Comparison of ENCODE assay signal across 20 cellular contexts in the genomic region with DNA sequence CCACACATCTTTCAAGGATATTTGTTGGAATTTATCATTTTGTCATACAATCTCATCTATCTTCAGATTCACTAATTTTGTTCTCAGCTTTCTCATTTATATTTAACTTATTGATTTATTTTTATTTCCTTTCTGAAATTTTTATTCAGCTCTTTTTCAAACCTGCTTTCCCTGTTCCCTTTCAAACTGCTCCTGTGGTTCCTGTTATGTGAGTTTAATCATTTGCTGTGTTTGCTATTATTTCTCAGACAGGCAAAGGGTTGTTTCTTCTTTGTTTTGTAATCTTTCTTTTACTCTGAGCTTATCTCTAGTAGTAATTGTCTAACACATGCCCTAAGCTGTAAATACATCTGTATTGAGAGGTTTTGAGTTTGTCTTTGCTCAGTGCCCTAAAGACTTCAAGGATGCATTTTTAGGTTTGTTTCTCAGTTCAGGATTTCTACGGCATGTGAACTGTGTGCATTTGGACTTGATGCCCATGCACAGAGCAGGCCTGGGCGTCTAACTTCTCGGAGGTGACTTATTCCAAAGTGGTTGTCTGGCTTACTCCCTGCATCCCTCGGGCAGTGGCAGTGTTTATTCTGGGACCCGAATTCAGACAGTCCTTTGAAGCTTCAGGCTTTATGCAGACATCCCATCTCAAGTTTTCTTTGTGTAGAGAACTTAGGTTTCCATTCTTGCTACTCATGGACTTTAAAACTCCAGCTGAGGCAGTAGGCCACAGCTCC.
DNase-seq lines count a peak whose midpoint lies in the region; ATAC-seq, FAIRE-seq and TF ChIP-seq lines count a peak whose summit lies in the region.
"Had no signal": no experiment of that assay in that cellular context is flagged by ENCODE, and none has a peak within 500 bp of the region (broad histone marks: within the 10 kb centered on the region; RNA-seq: fewer than 3 reads in every experiment).

No MANE protein-coding gene starts in this region.

- peaks cover 13% of the 10 kb centered on the region; the same call in 1 of the 2 replicates for H3K9me2 ChIP-seq in GM23338 (ENCODE audit: insufficient read depth)

- no peak overlapping the region for H3K9ac ChIP-seq in HepG2 (ENCODE audit: insufficient read depth, low read depth, low read length)
- H3K9ac ChIP-seq: GM23248 had no signal

- BruUV-seq in HepG2 (replicated peaks; lab: Mats Ljungman, UMichigan): no TSS peak

- peaks cover 18% of the 10 kb centered on the region for H3K36me3 Mint-ChIP-seq in GM23338 (ENCODE audit: low read depth)
- peaks cover 37% of the 10 kb centered on the region for H3K36me3 Mint-ChIP-seq in osteocyte (ENCODE audit: unreplicated experiment)
- peaks cover 8% of the 10 kb centered on the region for H3K36me3 Mint-ChIP-seq in mesothelial cell of epicardium

- H3K27ac ChIP-seq in GM23338 (ENCODE audit: low read depth) (no peak overlapping the region), HepG2 (ENCODE audit: extremely low read length, insufficient read depth, low read length) (no peak overlapping the region)
- H3K27ac ChIP-seq: GM23248, HL-60 had no signal

- no peak overlapping the region for H3K4me2 ChIP-seq in GM23338
- no peak overlapping the region for H3K4me2 ChIP-seq in HepG2 (ENCODE audit: low read depth, low read length)

- intact Hi-C loops in HepG2 (cut with micrococcal nuclease; ENCODE audit: unreplicated experiment): no loop called here

- no peak overlapping the region for H3K4me3 ChIP-seq in GM23338
- no peak overlapping the region for H3K4me3 ChIP-seq in HepG2 (replicated peaks in 1 of 3; ENCODE audit: insufficient read depth in 1 of 3, low read depth in 2 of 3, low read length in 3 of 3)
- H3K4me3 ChIP-seq: GM23248, K562 had no signal

- CTCF ChIA-PET in HepG2 (lab: Yijun Ruan, JAX; ENCODE audit: low intra/inter-chr PET ratio, low total read pairs): no interaction called here

- H3K79me2 ChIP-seq in GM23338 (replicated peaks; ENCODE audit: insufficient read depth) (no peaks in the 10 kb centered on the region), HepG2 (ENCODE audit: insufficient read depth, low read length) (no peaks in the 10 kb centered on the region)

- ATAC-seq in GM23338: no peak
- no peak for ATAC-seq in HepG2
- ATAC-seq: K562 had no signal

- no peaks in the 10 kb centered on the region; the same call in 1 of the 2 replicates for H3K9me3 ChIP-seq in HepG2 (ENCODE audit: low read length)

- H3K4me1 ChIP-seq in GM23338 (ENCODE audit: insufficient read depth) (no peaks in the 10 kb centered on the region), HepG2 (ENCODE audit: insufficient read depth, low read length) (no peaks in the 10 kb centered on the region)

- in situ Hi-C loops in HepG2 (cut with HindIII; ENCODE audit: extremely low pct_ligation_motif_present, low pct_unique_long_range_greater_than_20kb): no loop called here

- H3K27me3 ChIP-seq in GM23338 (ENCODE audit: insufficient read depth) (no peaks in the 10 kb centered on the region), HepG2 (ENCODE audit: control insufficient read depth in 1 of 2, insufficient read depth in 2 of 2, low read length in 2 of 2) (peaks cover 0 to 3% of the 10 kb centered on the region in 2 experiments; a peak in 1 of 5 replicates)

- no peak overlapping the region for H3K27ac Mint-ChIP-seq in GM23338
- H3K27ac Mint-ChIP-seq in osteocyte (ENCODE audit: unreplicated experiment): peak overlapping the region; percentile 46
- no peak overlapping the region for H3K27ac Mint-ChIP-seq in mesothelial cell of epicardium
- H3K27ac Mint-ChIP-seq: B cell; CD4-positive, alpha-beta T cell had no signal

- peak overlapping the region; percentile 74; the same call in 1 of the 2 replicates for H2AFZ ChIP-seq in GM23338
- H2AFZ ChIP-seq in HepG2 (ENCODE audit: low read length): no peak overlapping the region
- H2AFZ ChIP-seq: GM23248 had no signal

- no peak for TF ChIP-seq EP300 in HepG2 (IDR thresholded peaks at IDR 0.05; ENCODE audit: low read depth in 2 of 2, low read length in 2 of 2)
- no peak for TF ChIP-seq EP300 in HepG2 (CRISPR knock-in tag; IDR thresholded peaks at IDR 0.05; ENCODE audit: borderline replicate concordance)

- H3K9me3 Mint-ChIP-seq in GM23338 (peaks cover 19% of the 10 kb centered on the region), osteocyte (ENCODE audit: unreplicated experiment) (peaks cover 27% of the 10 kb centered on the region), mesothelial cell of epicardium (peaks cover 56% of the 10 kb centered on the region)

- H3K27me3 Mint-ChIP-seq in GM23338 (ENCODE audit: insufficient read depth, low read depth, poor library complexity) (peaks cover 5% of the 10 kb centered on the region), osteocyte (ENCODE audit: unreplicated experiment) (no peaks in the 10 kb centered on the region), mesothelial cell of epicardium (ENCODE audit: low read depth) (peaks cover 4% of the 10 kb centered on the region)

- H3K4me3 Mint-ChIP-seq in GM23338 (no peak overlapping the region), osteocyte (ENCODE audit: unreplicated experiment) (no peak overlapping the region), mesothelial cell of epicardium (no peak overlapping the region)
- H3K4me3 Mint-ChIP-seq: B cell; CD4-positive, alpha-beta T cell had no signal

- H3K4me1 Mint-ChIP-seq in GM23338 (peaks cover 8% of the 10 kb centered on the region; the same call in 2 of the 3 replicates), osteocyte (ENCODE audit: unreplicated experiment) (peaks cover 36% of the 10 kb centered on the region), mesothelial cell of epicardium (peaks cover 2% of the 10 kb centered on the region)
- H3K4me1 Mint-ChIP-seq: B cell had no signal

- TF ChIP-seq CTCF in GM23338 (conservative IDR thresholded peaks at IDR 0.05; ENCODE audit: low read depth in 2 of 2): no peak
- no peak for TF ChIP-seq CTCF in osteocyte (IDR thresholded peaks at IDR 0.05)
- TF ChIP-seq CTCF in HepG2 (CRISPR knock-in tag; IDR thresholded peaks at IDR 0.05): no peak
- TF ChIP-seq CTCF in mesothelial cell of epicardium (IDR thresholded peaks at IDR 0.05; ENCODE audit: unreplicated experiment): no peak

- H4K20me1 ChIP-seq in GM23338 (replicated peaks; ENCODE audit: insufficient read depth) (no peaks in the 10 kb centered on the region), HepG2 (ENCODE audit: insufficient read depth, low read length) (no peaks in the 10 kb centered on the region)

- H3K36me3 ChIP-seq in GM23338 (ENCODE audit: insufficient read depth): no peaks in the 10 kb centered on the region
- H3K36me3 ChIP-seq in HepG2 (replicated peaks in 1 of 2; ENCODE audit: control insufficient read depth in 1 of 2, insufficient read depth in 2 of 2, low read length in 2 of 2): no peaks in the 10 kb centered on the region

- no peak for TF ChIP-seq RAD21 in HepG2 (CRISPR knock-in tag; IDR thresholded peaks at IDR 0.05)

- TF ChIP-seq POLR2A in HepG2 (IDR thresholded peaks at IDR 0.05; ENCODE audit: insufficient read depth in 1 of 2, low read depth in 2 of 2, low read length in 2 of 2): no peak

- H3F3A ChIP-seq in GM23338 (replicated peaks; ENCODE audit: low read depth): no peaks in the 10 kb centered on the region

- POLR2A ChIA-PET in HepG2 (lab: Yijun Ruan, JAX): no interaction called here

- DNase-seq in GM23338 (ENCODE audit: low spot score) (no peak), islet precursor cell (peak; percentile 66), osteocyte (ENCODE audit: extremely low spot score, unreplicated experiment) (no peak), NCI-H128 (lab: John Stamatoyannopoulos, UW; ENCODE audit: unreplicated experiment) (no peak), HepG2 (ENCODE audit: low spot score) (no peak), mesothelial cell of epicardium (ENCODE audit: low spot score in 2 of 2, unreplicated experiment in 2 of 2) (no peak), germinal center (ENCODE audit: low spot score) (no peak)
- DNase-seq: ACHN; C1 segment of cervical spinal cord; CD4-positive, alpha-beta T cell; DMS153; DMS79 treated with DMSO at 0.1 percent for 48 hours; EL; GDM1; GM23248; H7 had no signal

- 14% methylated on average over 5 of the region's 5 CpGs for WGBS in HepG2 (ENCODE audit: low lambda C conversion rate)

- FAIRE-seq in HepG2 (lab: Jason Lieb, UNC): no peak
- FAIRE-seq: D721Med, K562 had no signal

TF ChIP-seq in GM23338, 12 proteins besides CTCF, POLR2A, EP300 and RAD21 (continues in another document):
- TF ChIP-seq JUNB (IDR thresholded peaks at IDR 0.05; ENCODE audit: unreplicated experiment) (no peak), EZH2 (IDR thresholded peaks at IDR 0.05; ENCODE audit: low read depth, unreplicated experiment) (no peak)

TF ChIP-seq in HepG2, 621 proteins besides CTCF, POLR2A, EP300 and RAD21:
- TF ChIP-seq HOXA9 (CRISPR knock-in tag; IDR thresholded peaks at IDR 0.05; ENCODE audit: borderline replicate concordance) (no peak), MED13 (CRISPR knock-in tag; IDR thresholded peaks at IDR 0.05) (no peak), TFAP4 (IDR thresholded peaks at IDR 0.05; ENCODE audit: borderline replicate concordance, low read depth) (no peak), ZNF629 (CRISPR knock-in tag; conservative IDR thresholded peaks at IDR 0.05) (no peak), ATF7 (IDR thresholded peaks at IDR 0.05) (no peak), ATF7 (CRISPR knock-in tag; IDR thresholded peaks at IDR 0.05) (no peak), ZFP90 (CRISPR knock-in tag; IDR thresholded peaks at IDR 0.05; ENCODE audit: borderline replicate concordance) (no peak), PAX8 (CRISPR knock-in tag; IDR thresholded peaks at IDR 0.05; ENCODE audit: borderline replicate concordance) (no peak), NPAS2 (CRISPR knock-in tag; IDR thresholded peaks at IDR 0.05; ENCODE audit: borderline replicate concordance) (no peak), ZSCAN20 (CRISPR knock-in tag; IDR thresholded peaks at IDR 0.05; ENCODE audit: borderline replicate concordance) (no peak), SALL2 (CRISPR knock-in tag; IDR thresholded peaks at IDR 0.05) (no peak), ZKSCAN1 (IDR thresholded peaks at IDR 0.05; ENCODE audit: low read length) (no peak)
